ENCODE assay signal across 8 cellular contexts in the genomic region with DNA sequence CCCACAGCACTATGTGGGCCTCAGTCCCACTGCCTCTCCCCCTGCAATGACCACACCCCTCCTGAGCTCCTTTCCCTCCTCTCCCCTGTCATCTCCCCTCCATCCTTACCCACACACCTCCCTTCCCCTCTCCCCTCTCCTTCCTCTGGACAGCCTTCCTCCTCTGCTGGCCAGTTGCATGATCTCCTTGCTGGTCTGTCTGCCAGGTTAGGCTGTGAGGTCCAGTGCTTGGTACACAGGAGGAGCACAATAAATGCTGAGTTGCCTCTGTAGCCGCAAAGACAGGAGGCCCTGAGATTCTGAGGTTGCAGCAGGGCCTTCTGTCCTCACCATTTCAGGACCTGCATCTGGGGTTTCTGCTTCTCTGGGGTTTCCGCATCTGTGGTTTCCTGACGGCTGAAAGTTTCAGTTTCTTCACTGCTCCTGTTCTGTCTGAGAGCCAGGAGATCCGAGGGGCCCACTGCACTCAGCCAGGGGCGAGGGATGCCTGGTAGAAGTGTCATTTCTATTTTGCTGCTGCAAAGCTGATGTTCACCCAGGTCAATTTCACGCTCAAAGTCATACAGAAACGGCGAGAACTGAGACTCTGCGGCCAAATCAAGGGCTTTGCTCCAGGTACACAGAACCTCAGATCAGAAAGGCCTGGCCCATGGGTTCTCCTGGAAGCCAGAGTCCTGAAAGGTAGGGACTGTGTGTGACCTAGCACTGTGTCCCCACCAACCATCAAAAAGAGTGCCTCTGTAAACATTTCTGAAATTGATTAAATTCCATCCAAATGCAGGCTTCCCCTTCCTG. TPM values are rescaled to one million over a fixed set of nuclear protein-coding genes. Genes with fewer than 3 reads are reported as not detected.
DNase-seq lines count a peak whose midpoint lies in the region; ATAC-seq and TF ChIP-seq lines count a peak whose summit lies in the region.

No MANE protein-coding gene starts in this region.

- no peak for TF ChIP-seq CTCF in glutamatergic neuron (IDR thresholded peaks at IDR 0.05; ENCODE audit: partially characterized antibody, unreplicated experiment)

- CTCF ChIA-PET in naive thymus-derived CD4-positive, alpha-beta T cell (lab: Charles Lee) = interaction anchor here (0.9 kb wide), 1 partner anchor 16 kb away, joined by 3 read pairs; no protein-coding TSS in a partner anchor

- POLR2A ChIA-PET in naive thymus-derived CD4-positive, alpha-beta T cell (lab: Charles Lee) = interaction anchor here (0.6 kb wide), 1 partner anchor 14 kb away, joined by 3 read pairs; no protein-coding TSS in a partner anchor

- H3K9me3 ChIP-seq in naive thymus-derived CD4-positive, alpha-beta T cell (ENCODE audit: control insufficient read depth in 2 of 3, low read length in 3 of 3) = no peaks in the 10 kb centered on the region

- H3K4me1 ChIP-seq in naive thymus-derived CD4-positive, alpha-beta T cell (ENCODE audit: control insufficient read depth in 2 of 2, insufficient read depth in 2 of 2, low read length in 2 of 2) = peaks cover 23 to 48% of the 10 kb centered on the region in 2 donors

- H3K27ac Mint-ChIP-seq in T-helper 2 cell treated with Interferon-gamma antibody and Interleukin-4, amounts not matched to agents 5 μg/mL and 100 μg/mL, for 36 hours = peak overlapping the region; percentile 86
- H3K27ac Mint-ChIP-seq in naive thymus-derived CD4-positive, alpha-beta T cell = peak overlapping the region; percentile 68 to 97 (median 91)
- no peak overlapping the region for H3K27ac Mint-ChIP-seq in glutamatergic neuron (ENCODE audit: unreplicated experiment)

- H3K4me3 Mint-ChIP-seq in T-helper 2 cell treated with Interferon-gamma antibody and Interleukin-4, amounts not matched to agents 5 μg/mL and 100 μg/mL, for 36 hours = peak overlapping the region; percentile 68
- H3K4me3 Mint-ChIP-seq in naive thymus-derived CD4-positive, alpha-beta T cell = peak overlapping the region; percentile 19 to 82 (median 74)
- no peak overlapping the region for H3K4me3 Mint-ChIP-seq in glutamatergic neuron (ENCODE audit: unreplicated experiment)

- H3K27me3 Mint-ChIP-seq in T-helper 2 cell treated with Interferon-gamma antibody and Interleukin-4, amounts not matched to agents 5 μg/mL and 100 μg/mL, for 36 hours (ENCODE audit: low read depth) = no peaks in the 10 kb centered on the region
- H3K27me3 Mint-ChIP-seq in naive thymus-derived CD4-positive, alpha-beta T cell = no peaks in the 10 kb centered on the region
- H3K27me3 Mint-ChIP-seq in glutamatergic neuron (ENCODE audit: unreplicated experiment) = peaks cover 9% of the 10 kb centered on the region

- peak overlapping the region; percentile 57 for H3K27ac ChIP-seq in naive thymus-derived CD4-positive, alpha-beta T cell (ENCODE audit: low read depth, low read length)

- no peaks in the 10 kb centered on the region for H3K36me3 ChIP-seq in naive thymus-derived CD4-positive, alpha-beta T cell (ENCODE audit: control insufficient read depth in 2 of 3, insufficient read depth in 3 of 3, low read length in 3 of 3)

- peak overlapping the region; percentile 25 for H3K4me3 ChIP-seq in naive thymus-derived CD4-positive, alpha-beta T cell (ENCODE audit: low read length)

- intact Hi-C loops in naive thymus-derived CD4-positive, alpha-beta T cell (cut with micrococcal nuclease) = loop anchor here (5.0 to 10.0 kb wide), 2 partner anchors 184 to 222 kb away; no protein-coding TSS in a partner anchor

- no peaks in the 10 kb centered on the region for H3K27me3 ChIP-seq in naive thymus-derived CD4-positive, alpha-beta T cell (ENCODE audit: control insufficient read depth in 2 of 2, insufficient read depth in 2 of 2, low read length in 2 of 2)

- DNase-seq in T-helper 2 cell treated with Interferon-gamma antibody and Interleukin-4, amounts not matched to agents 5 μg/mL and 100 μg/mL, for 36 hours (ENCODE audit: low spot score) = peak; percentile 57
- peak in 8 of 9 donors; percentile 33 to 60 (median 44) for DNase-seq in naive thymus-derived CD4-positive, alpha-beta T cell
- DNase-seq in NCI-H1436 (lab: John Stamatoyannopoulos, UW) (no peak), glutamatergic neuron (no peak), NCI-H1694 (lab: John Stamatoyannopoulos, UW) (no peak), islet precursor cell (no peak)

- no peaks in the 10 kb centered on the region for H3K36me3 Mint-ChIP-seq in T-helper 2 cell treated with Interferon-gamma antibody and Interleukin-4, amounts not matched to agents 5 μg/mL and 100 μg/mL, for 36 hours (ENCODE audit: low read depth)
- peaks cover 0 to 2% (median 0%) of the 10 kb centered on the region in 5 donors for H3K36me3 Mint-ChIP-seq in naive thymus-derived CD4-positive, alpha-beta T cell
- H3K36me3 Mint-ChIP-seq in glutamatergic neuron (ENCODE audit: unreplicated experiment) = no peaks in the 10 kb centered on the region

- peak; percentile 92 for ATAC-seq in GM18517 (IDR thresholded peaks at IDR 0.05; ENCODE audit: unreplicated experiment)
- ATAC-seq in HG02885 (IDR thresholded peaks at IDR 0.05; ENCODE audit: poor library complexity, unreplicated experiment) = peak; percentile 71
- ATAC-seq in naive thymus-derived CD4-positive, alpha-beta T cell = peak; percentile 68

- H3K9me3 Mint-ChIP-seq in T-helper 2 cell treated with Interferon-gamma antibody and Interleukin-4, amounts not matched to agents 5 μg/mL and 100 μg/mL, for 36 hours = no peaks in the 10 kb centered on the region
- H3K9me3 Mint-ChIP-seq in naive thymus-derived CD4-positive, alpha-beta T cell = no peaks in the 10 kb centered on the region
- peaks cover 4% of the 10 kb centered on the region for H3K9me3 Mint-ChIP-seq in glutamatergic neuron (ENCODE audit: unreplicated experiment)

- H3K4me1 Mint-ChIP-seq in T-helper 2 cell treated with Interferon-gamma antibody and Interleukin-4, amounts not matched to agents 5 μg/mL and 100 μg/mL, for 36 hours (ENCODE audit: low read depth) = peaks cover 45% of the 10 kb centered on the region
- H3K4me1 Mint-ChIP-seq in naive thymus-derived CD4-positive, alpha-beta T cell = peaks cover 0 to 54% (median 39%) of the 10 kb centered on the region in 7 donors
- H3K4me1 Mint-ChIP-seq in glutamatergic neuron (ENCODE audit: low read depth, unreplicated experiment) = peaks cover 15% of the 10 kb centered on the region

RNA-seq across cellular contexts. Expression of a gene that starts 4.6 kb away (rescaled TPM):
- under 1 TPM in 2 of 5 experiments, not detected in 3; 0.08 to 0.49 TPM for total RNA-seq in naive thymus-derived CD4-positive, alpha-beta T cell
- polyA plus RNA-seq in naive thymus-derived CD4-positive, alpha-beta T cell = not detected
- total RNA-seq in glutamatergic neuron (ENCODE audit: unreplicated experiment) = not detected

Comparison
In these comparisons a context has a peak if more than half of its experiments do, and no peak if none do; other contexts are left out.
1. DNase-seq: peak in T-helper 2 cell treated with Interferon-gamma antibody and Interleukin-4, amounts not matched to agents 5 μg/mL and 100 μg/mL, for 36 hours (single experiment) and naive thymus-derived CD4-positive, alpha-beta T cell (8 of 9); none in NCI-H1436 (single experiment), glutamatergic neuron (single experiment), NCI-H1694 (single experiment) and islet precursor cell (single experiment).
2. Peak in every context shown above with its lines, with median percentiles within 50 percentile points of each other: ATAC-seq.